Comparison of ENCODE assay signal across 12 cellular contexts in genomic region chr2:170425291-170425751, GRCh38.
DNase-seq lines count a peak whose midpoint lies in the region; ATAC-seq and TF ChIP-seq lines count a peak whose summit lies in the region.
"Had no signal": no experiment of that assay in that cellular context is flagged by ENCODE, and none has a peak within 500 bp of the region (broad histone marks: within the 10 kb centered on the region; RNA-seq: fewer than 3 reads in every experiment).

No MANE protein-coding gene starts in this region.

- H3K27ac ChIP-seq in mammary epithelial cell (ENCODE audit: insufficient read depth, low read depth, low read length): no peak overlapping the region
- H3K27ac ChIP-seq: gastrocnemius medialis, left ventricle myocardium inferior, Peyer's patch had no signal

- H3K36me3 ChIP-seq in mammary epithelial cell (ENCODE audit: insufficient read depth, low read length): no peaks in the 10 kb centered on the region
- H3K36me3 ChIP-seq: gastrocnemius medialis, left ventricle myocardium inferior, Peyer's patch had no signal

- DNase-seq in AG09309 (ENCODE audit: low read depth) (peak; percentile 47), LoVo (ENCODE audit: low spot score) (peak; percentile 19), mammary epithelial cell (peak; percentile 73), kidney tubule cell (ENCODE audit: low spot score) (peak; percentile 6), GM10248 (ENCODE audit: extremely low spot score) (no peak), NCI-H2171 (lab: John Stamatoyannopoulos, UW) (no peak), NCI-H526 (lab: John Stamatoyannopoulos, UW) (no peak)
- DNase-seq: gastrocnemius medialis; left ventricle myocardium inferior; Peyer's patch; stimulated activated CD4-positive, alpha-beta T cell treated with anti-CD3 and anti-CD28 coated beads, Interleukin-4, amount 100 ng/mL, for 24 hours had no signal

- H3K9me3 ChIP-seq in mammary epithelial cell (replicated peaks; ENCODE audit: insufficient read depth, low read length): no peaks in the 10 kb centered on the region
- H3K9me3 ChIP-seq: gastrocnemius medialis, left ventricle myocardium inferior, Peyer's patch had no signal

- no peaks in the 10 kb centered on the region for H3K79me2 ChIP-seq in mammary epithelial cell (ENCODE audit: insufficient read depth, low read length)

- no peak overlapping the region for H2AFZ ChIP-seq in mammary epithelial cell (ENCODE audit: low read depth, low read length)

- no peak for ATAC-seq in HG03135 (IDR thresholded peaks at IDR 0.05; ENCODE audit: unreplicated experiment)
- ATAC-seq: gastrocnemius medialis had no signal

- peaks cover 6% of the 10 kb centered on the region for H3K27me3 ChIP-seq in mammary epithelial cell (ENCODE audit: insufficient read depth, low read length)
- H3K27me3 ChIP-seq: Peyer's patch had no signal

- no peaks in the 10 kb centered on the region for H4K20me1 ChIP-seq in mammary epithelial cell (ENCODE audit: insufficient read depth, low read length)

- CTCF ChIA-PET in mammary epithelial cell (lab: Charles Lee; ENCODE audit: low non-redundant PET) (no interaction called here), GM10248 (lab: Yijun Ruan, JAX) (interaction anchor here (1.1 to 3.1 kb wide), 5 partner anchors 10 to 16 kb away, joined by 3 to 13 read pairs (median 3); no protein-coding TSS in a partner anchor)

- in situ Hi-C loops in mammary epithelial cell (cut with MboI; ENCODE audit: low sequenced_read_pairs in 2 of 2): no loop called here

- no peak overlapping the region for H3K9ac ChIP-seq in mammary epithelial cell (ENCODE audit: insufficient read depth, low read length)

- BruUV-seq in mammary epithelial cell (replicated peaks; lab: Mats Ljungman, UMichigan): no TSS peak

- peaks cover 7% of the 10 kb centered on the region for H3K4me1 ChIP-seq in mammary epithelial cell (ENCODE audit: insufficient read depth, low read length)
- H3K4me1 ChIP-seq: gastrocnemius medialis, left ventricle myocardium inferior, Peyer's patch had no signal

- no peak overlapping the region for H3K4me3 ChIP-seq in AG09309 (ENCODE audit: control insufficient read depth, low read depth, low read length)
- no peak overlapping the region for H3K4me3 ChIP-seq in mammary epithelial cell (replicated peaks in 1 of 3; ENCODE audit: insufficient read depth in 1 of 3, low read depth in 2 of 3, low read length in 3 of 3)
- H3K4me3 ChIP-seq: gastrocnemius medialis, left ventricle myocardium inferior, Peyer's patch had no signal

- POLR2A ChIA-PET in GM10248 (lab: Yijun Ruan, JAX): no interaction called here

- TF ChIP-seq CTCF in AG09309 (IDR thresholded peaks at IDR 0.05; ENCODE audit: control insufficient read depth, insufficient read depth, low read depth, low read length, missing control alignments) (no peak), mammary epithelial cell (conservative IDR thresholded peaks at IDR 0.05 in 1 of 2, IDR thresholded peaks at IDR 0.05 in 1 of 2; ENCODE audit: extremely low read depth in 1 of 2, insufficient read depth in 1 of 2, low read depth in 1 of 2, low read length in 2 of 2) (no peak), GM10248 (IDR thresholded peaks at IDR 0.05; ENCODE audit: control extremely low read depth, extremely low read depth, low read depth, missing control alignments) (no peak)

- dilution Hi-C loops in mammary epithelial cell (cut with HindIII; ENCODE audit: low sequenced_read_pairs): no loop called here

- WGBS in mammary epithelial cell (ENCODE audit: low coverage, missing lambda C conversion rate): 58% methylated on average over 2 of the region's 2 CpGs

- H3K4me2 ChIP-seq in mammary epithelial cell (ENCODE audit: insufficient read depth, low read depth, low read length): no peak overlapping the region

- intact Hi-C loops in mammary epithelial cell (cut with micrococcal nuclease): no loop called here

Comparison
In these comparisons a context has a peak if more than half of its experiments do, and no peak if none do; other contexts are left out.
1. DNase-seq: peak in AG09309 (single experiment), LoVo (single experiment), mammary epithelial cell (single experiment) and kidney tubule cell (single experiment); none in GM10248 (single experiment), NCI-H2171 (single experiment) and NCI-H526 (0 of 2).